ENCODE assay signal across 9 cellular contexts in the genomic region with DNA sequence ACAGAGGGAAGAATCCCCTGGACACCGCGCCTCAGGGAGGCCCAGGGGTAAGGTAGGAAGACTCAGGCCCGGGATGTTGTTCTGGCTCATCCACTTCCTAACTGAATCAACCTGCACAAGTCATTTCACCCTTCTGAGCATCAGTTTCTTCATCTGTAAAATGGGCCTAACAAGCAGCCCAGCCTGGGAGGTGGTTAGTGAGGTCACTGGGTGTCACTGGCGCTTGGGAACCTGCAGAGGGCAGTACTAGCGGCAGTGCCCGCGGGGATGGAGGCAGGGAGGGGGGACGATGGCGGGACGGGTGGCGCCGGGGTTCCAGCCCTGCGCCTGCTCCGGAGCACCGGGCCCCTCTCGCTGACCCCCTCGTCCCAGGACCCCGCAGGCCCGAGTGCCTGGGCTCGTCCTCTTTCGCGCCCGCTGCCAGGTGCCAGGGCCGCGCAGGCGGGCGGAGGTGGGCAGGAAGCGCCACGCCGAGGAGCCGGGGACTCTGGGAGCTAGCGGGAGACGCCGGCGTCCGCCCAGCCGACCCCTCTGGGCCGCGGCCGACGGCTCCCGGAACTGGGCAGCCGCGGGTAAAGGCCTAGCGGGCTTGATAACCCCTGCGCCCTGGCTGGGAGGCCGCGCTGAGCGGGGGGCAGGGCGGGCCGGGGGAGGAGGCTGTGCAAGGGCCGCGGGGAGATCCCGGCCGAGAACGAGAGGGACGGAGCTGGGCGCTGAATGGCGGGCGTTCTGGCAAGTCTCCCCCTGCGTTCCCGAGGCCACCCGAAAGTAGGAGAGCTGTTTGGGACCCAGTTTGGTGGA. TPM values are rescaled to one million over a fixed set of nuclear protein-coding genes. Genes with fewer than 3 reads are reported as not detected.
DNase-seq lines count a peak whose midpoint lies in the region; ATAC-seq and TF ChIP-seq lines count a peak whose summit lies in the region.
"Had no signal": no experiment of that assay in that cellular context is flagged by ENCODE, and none has a peak within 500 bp of the region (broad histone marks: within the 10 kb centered on the region; RNA-seq: fewer than 3 reads in every experiment).

A gene with protein sequence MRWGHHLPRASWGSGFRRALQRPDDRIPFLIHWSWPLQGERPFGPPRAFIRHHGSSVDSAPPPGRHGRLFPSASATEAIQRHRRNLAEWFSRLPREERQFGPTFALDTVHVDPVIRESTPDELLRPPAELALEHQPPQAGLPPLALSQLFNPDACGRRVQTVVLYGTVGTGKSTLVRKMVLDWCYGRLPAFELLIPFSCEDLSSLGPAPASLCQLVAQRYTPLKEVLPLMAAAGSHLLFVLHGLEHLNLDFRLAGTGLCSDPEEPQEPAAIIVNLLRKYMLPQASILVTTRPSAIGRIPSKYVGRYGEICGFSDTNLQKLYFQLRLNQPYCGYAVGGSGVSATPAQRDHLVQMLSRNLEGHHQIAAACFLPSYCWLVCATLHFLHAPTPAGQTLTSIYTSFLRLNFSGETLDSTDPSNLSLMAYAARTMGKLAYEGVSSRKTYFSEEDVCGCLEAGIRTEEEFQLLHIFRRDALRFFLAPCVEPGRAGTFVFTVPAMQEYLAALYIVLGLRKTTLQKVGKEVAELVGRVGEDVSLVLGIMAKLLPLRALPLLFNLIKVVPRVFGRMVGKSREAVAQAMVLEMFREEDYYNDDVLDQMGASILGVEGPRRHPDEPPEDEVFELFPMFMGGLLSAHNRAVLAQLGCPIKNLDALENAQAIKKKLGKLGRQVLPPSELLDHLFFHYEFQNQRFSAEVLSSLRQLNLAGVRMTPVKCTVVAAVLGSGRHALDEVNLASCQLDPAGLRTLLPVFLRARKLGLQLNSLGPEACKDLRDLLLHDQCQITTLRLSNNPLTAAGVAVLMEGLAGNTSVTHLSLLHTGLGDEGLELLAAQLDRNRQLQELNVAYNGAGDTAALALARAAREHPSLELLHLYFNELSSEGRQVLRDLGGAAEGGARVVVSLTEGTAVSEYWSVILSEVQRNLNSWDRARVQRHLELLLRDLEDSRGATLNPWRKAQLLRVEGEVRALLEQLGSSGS (plus strand): TSS at position 255 of the 801 bp plus-strand sequence. CDS start 2,679 bp downstream, outside the sequence.

- intact Hi-C loops in dorsolateral prefrontal cortex (cut with DNase I) = no loop called here
- intact Hi-C loops in lower leg skin (cut with DNase I; ENCODE audit: low total_unique reads) = no loop called here

- no peaks in the 10 kb centered on the region for H3K9me3 ChIP-seq in AG04450 (ENCODE audit: control insufficient read depth, insufficient read depth, low read length)

- POLR2A ChIA-PET in AG04450 (lab: Yijun Ruan, JAX) = interaction anchor here (0.6 to 1.3 kb wide), 8 partner anchors 12 to 140 kb away, joined by 3 to 6 read pairs (median 3); partner anchors contain the start of gene C2CD2L

- WGBS in lower leg skin, 2 donors = 3 to 6% methylated on average over 30 to 63 of the region's 63 CpGs

- no peaks in the 10 kb centered on the region for H3K27me3 ChIP-seq in AG04450 (ENCODE audit: control insufficient read depth, insufficient read depth, low read length)
- no peaks in the 10 kb centered on the region for H3K27me3 ChIP-seq in dorsolateral prefrontal cortex

- DNase-seq in AG04450 (ENCODE audit: low read depth, low spot score) = peak; percentile 39
- peak; percentile 73 for DNase-seq in NCI-H226
- DNase-seq in activated CD4-positive, alpha-beta T cell treated with anti-CD3 and anti-CD28 coated beads, Interleukin-2, amount 50 U/mL, for 4 hours = peak; percentile 79 to 80
- DNase-seq in dorsolateral prefrontal cortex = peak; percentile 59 to 84 (median 79)
- DNase-seq in lower leg skin (ENCODE audit: low spot score in 2 of 2) = peak; percentile 79 to 96
- peak; percentile 77 to 78 for DNase-seq in stimulated activated CD4-positive, alpha-beta T cell treated with anti-CD3 and anti-CD28 coated beads, Interleukin-4, amount 100 ng/mL, for 4 hours

- H3K27ac ChIP-seq in AG04450 (ENCODE audit: low read depth, low read length) (peak within 1 kb of the TSS; percentile 52), dorsolateral prefrontal cortex (peak within 1 kb of the TSS in 58 of 59 donors; percentile 18 to 95 (median 88))
- H3K27ac ChIP-seq: SK-N-MC had no signal

- CTCF ChIA-PET in AG04450 (lab: Charles Lee) = interaction anchor here (0.6 to 1.9 kb wide), 18 partner anchors 9 to 172 kb away, joined by 3 to 19 read pairs (median 3); partner anchors contain the start of genes C1QTNF5, CBL and DPAGT1

- TF ChIP-seq POLR2A in lower leg skin (IDR thresholded peaks at IDR 0.05) = no peak

- H3K4me3 ChIP-seq in AG04450 (ENCODE audit: low read depth, low read length) = peak within 1 kb of the TSS; percentile 64
- H3K4me3 ChIP-seq in dorsolateral prefrontal cortex = peak within 1 kb of the TSS; percentile 68 to 96 (median 88)
- peak within 1 kb of the TSS; percentile 74 for H3K4me3 ChIP-seq in lower leg skin (ENCODE audit: low read depth, poor library complexity, severe bottlenecking)
- H3K4me3 ChIP-seq: SK-N-MC had no signal

- peak; percentile 85 for TF ChIP-seq CTCF in AG04450 (IDR thresholded peaks at IDR 0.05; ENCODE audit: low read depth, low read length)
- peak; percentile 35 to 89 (median 77) for TF ChIP-seq CTCF in dorsolateral prefrontal cortex (IDR thresholded peaks at IDR 0.05 in 54 of 56, conservative IDR thresholded peaks at IDR 0.05 in 2 of 56; ENCODE audit: low read depth in 1 of 56, partially characterized antibody in 56 of 56)
- peak in 1 of 3 donors; percentile 73 for TF ChIP-seq CTCF in lower leg skin (IDR thresholded peaks at IDR 0.05)

- ATAC-seq in GM18858 (IDR thresholded peaks at IDR 0.05; ENCODE audit: unreplicated experiment) (peak; percentile 78), HG03097 (IDR thresholded peaks at IDR 0.05; ENCODE audit: low FRiP score, unreplicated experiment) (peak; percentile 77)

RNA-seq across cellular contexts. Expression of the gene that starts here (rescaled TPM):
- polyA plus RNA-seq in AG04450 (2011; rRNA removed) = 4.7 and 6.4 TPM in 2 replicates
- polyA minus RNA-seq in AG04450 (2011; rRNA and poly(A)+ RNA removed) = 7.8 and 11.7 TPM in 2 replicates
- total RNA-seq in dorsolateral prefrontal cortex (10 to 100 TPM in 48 of 120 experiments, 1 to 10 TPM in 72; 5.5 to 16.3 (median 9.4) TPM), lower leg skin (10 to 100 TPM; 31.4 to 58.0 (median 47.1) TPM)

Comparison
In these comparisons a context has a peak if more than half of its experiments do, and no peak if none do; other contexts are left out.
1. Peak in every context shown above with its lines: DNase-seq, ATAC-seq, H3K4me3 ChIP-seq and H3K27ac ChIP-seq.